9 cellular contexts compared by ENCODE assay signal in the genomic region with DNA sequence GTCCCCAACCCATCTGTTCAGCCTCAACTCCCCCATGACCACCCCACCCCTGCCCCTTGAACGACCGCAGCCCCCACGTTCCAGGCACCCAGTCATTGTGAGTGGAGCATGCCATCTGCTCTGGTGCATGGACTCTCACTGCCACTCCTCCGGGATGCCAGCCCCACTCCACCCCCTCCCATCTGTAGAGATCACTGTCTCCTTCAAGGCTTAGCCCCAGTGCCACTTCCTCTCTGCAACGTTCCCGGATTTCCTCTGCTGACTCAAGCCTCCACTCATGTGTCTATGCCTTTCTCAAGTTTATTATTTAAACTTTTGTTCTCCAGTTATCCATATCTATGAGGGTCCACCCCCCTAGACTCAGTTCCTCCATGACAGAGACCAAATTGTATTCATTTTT. TPM values are rescaled to one million over a fixed set of nuclear protein-coding genes. Genes with fewer than 3 reads are reported as not detected.
DNase-seq lines count a peak whose midpoint lies in the region; ATAC-seq lines count a peak whose summit lies in the region.
"Had no signal": no experiment of that assay in that cellular context is flagged by ENCODE, and none has a peak within 500 bp of the region (broad histone marks: within the 10 kb centered on the region; RNA-seq: fewer than 3 reads in every experiment).

No MANE protein-coding gene starts in this region.

- peaks cover 15% of the 10 kb centered on the region for H3K36me3 Mint-ChIP-seq in stimulated activated effector memory CD8-positive, alpha-beta T cell treated with anti-CD3 and anti-CD28 coated beads, Interleukin-12 subunit alpha, Interleukin-12 subunit beta, amount 100 ng/mL, for 72 hours

- peak; percentile 45 for ATAC-seq in Right ventricle myocardium inferior
- ATAC-seq in stimulated activated effector memory CD8-positive, alpha-beta T cell treated with anti-CD3 and anti-CD28 coated beads, Interleukin-12 subunit alpha, Interleukin-12 subunit beta, amount 100 ng/mL, for 72 hours: no peak

- H3K27ac Mint-ChIP-seq in stimulated activated effector memory CD8-positive, alpha-beta T cell treated with anti-CD3 and anti-CD28 coated beads, Interleukin-12 subunit alpha, Interleukin-12 subunit beta, amount 100 ng/mL, for 72 hours: no peak overlapping the region

- intact Hi-C loops in Right ventricle myocardium inferior (cut with DNase I): no loop called here

- no peaks in the 10 kb centered on the region for H3K9me3 Mint-ChIP-seq in stimulated activated effector memory CD8-positive, alpha-beta T cell treated with anti-CD3 and anti-CD28 coated beads, Interleukin-12 subunit alpha, Interleukin-12 subunit beta, amount 100 ng/mL, for 72 hours

- H3K4me3 Mint-ChIP-seq in stimulated activated effector memory CD8-positive, alpha-beta T cell treated with anti-CD3 and anti-CD28 coated beads, Interleukin-12 subunit alpha, Interleukin-12 subunit beta, amount 100 ng/mL, for 72 hours: peak overlapping the region; percentile 4

- H3K4me1 Mint-ChIP-seq in stimulated activated effector memory CD8-positive, alpha-beta T cell treated with anti-CD3 and anti-CD28 coated beads, Interleukin-12 subunit alpha, Interleukin-12 subunit beta, amount 100 ng/mL, for 72 hours: peaks cover 64% of the 10 kb centered on the region

- DNase-seq in activated CD4-positive, alpha-beta T cell treated with anti-CD3 and anti-CD28 coated beads for 4 hours: peak; percentile 8 to 25
- DNase-seq in activated CD4-positive, alpha-beta T cell treated with anti-CD3 and anti-CD28 coated beads for 48 hours: no peak
- peak; percentile 22 for DNase-seq in SKM-1 (lab: John Stamatoyannopoulos, UW; ENCODE audit: unreplicated experiment)
- peak; percentile 71 for DNase-seq in Right ventricle myocardium inferior (ENCODE audit: missing footprints)
- no peak for DNase-seq in stimulated activated effector memory CD8-positive, alpha-beta T cell treated with anti-CD3 and anti-CD28 coated beads, Interleukin-12 subunit alpha, Interleukin-12 subunit beta, amount 100 ng/mL, for 72 hours (ENCODE audit: low spot score in 2 of 2)
- DNase-seq in islet precursor cell: no peak
- no peak for DNase-seq in 8988T
- DNase-seq in stimulated activated CD4-positive, alpha-beta T cell treated with anti-CD3 and anti-CD28 coated beads, Interleukin-4, amount 100 ng/mL, for 4 hours: no peak
- DNase-seq: ovary had no signal

RNA-seq across cellular contexts. Expression of gene MAML3, which starts 54.0 kb away (rescaled TPM):
- 2.3 TPM for total RNA-seq in Right ventricle myocardium inferior

Comparison
In these comparisons a context has a peak if more than half of its experiments do, and no peak if none do; other contexts are left out.
1. DNase-seq: peak in activated CD4-positive, alpha-beta T cell treated with anti-CD3 and anti-CD28 coated beads for 4 hours (2 of 2), SKM-1 (single experiment) and Right ventricle myocardium inferior (single experiment); none in activated CD4-positive, alpha-beta T cell treated with anti-CD3 and anti-CD28 coated beads for 48 hours (single experiment), stimulated activated effector memory CD8-positive, alpha-beta T cell treated with anti-CD3 and anti-CD28 coated beads, Interleukin-12 subunit alpha, Interleukin-12 subunit beta, amount 100 ng/mL, for 72 hours (0 of 2), islet precursor cell (single experiment), 8988T (single experiment) and stimulated activated CD4-positive, alpha-beta T cell treated with anti-CD3 and anti-CD28 coated beads, Interleukin-4, amount 100 ng/mL, for 4 hours (0 of 2).